Comparison of ENCODE assay signal across 12 cellular contexts in the genomic region with DNA sequence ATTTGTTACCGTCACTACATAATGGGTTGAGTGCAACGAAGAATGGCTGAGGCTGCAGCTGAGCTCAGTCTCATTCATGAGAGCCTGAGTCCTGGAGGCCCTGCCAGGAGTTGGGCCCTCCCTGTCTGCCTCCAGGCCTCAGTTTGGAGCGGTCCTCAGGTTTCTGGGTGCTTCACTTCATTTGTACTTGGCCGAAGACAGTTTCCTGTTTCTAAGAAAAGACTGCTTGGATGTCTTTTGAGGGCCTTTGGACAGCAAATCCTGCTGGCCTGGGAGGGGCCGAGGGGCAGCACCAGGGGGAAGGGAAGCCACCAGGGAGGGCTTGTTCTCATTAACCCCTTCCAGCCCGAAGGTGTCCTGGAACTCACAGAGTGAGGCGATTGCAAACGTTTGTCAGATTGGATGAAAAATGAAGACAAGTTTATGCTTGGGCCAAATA.
A peak's percentile ranks its signal among the peaks of the same experiment; 100 is the strongest.
DNase-seq lines count a peak whose midpoint lies in the region; ATAC-seq and TF ChIP-seq lines count a peak whose summit lies in the region.
"Had no signal": no experiment of that assay in that cellular context is flagged by ENCODE, and none has a peak within 500 bp of the region (broad histone marks: within the 10 kb centered on the region; RNA-seq: fewer than 3 reads in every experiment).

No MANE protein-coding gene starts in this region.

- DNase-seq in T-helper 17 cell (no peak), Right ventricle myocardium inferior (ENCODE audit: missing footprints) (peak; percentile 75), thoracic aorta (ENCODE audit: low spot score) (no peak), MM.1S (no peak), T1000 (lab: John Stamatoyannopoulos, UW) (no peak), NCI-H510A treated with DMSO at 0.1 percent for 48 hours (lab: John Stamatoyannopoulos, UW) (no peak)
- DNase-seq: activated naive CD8-positive, alpha-beta T cell treated with anti-CD3 and anti-CD28 coated beads, Interleukin-2, amount 10 ng/mL, durations not matched to agents 7 days and 5 days had no signal

- no peaks in the 10 kb centered on the region for H3K36me3 Mint-ChIP-seq in T-helper 17 cell (ENCODE audit: low read depth)
- H3K36me3 Mint-ChIP-seq: activated naive CD8-positive, alpha-beta T cell treated with anti-CD3 and anti-CD28 coated beads, Interleukin-2, amount 10 ng/mL, durations not matched to agents 7 days and 5 days had no signal

- H3K27ac ChIP-seq in muscle layer of colon (ENCODE audit: low read depth, low read length) (peak overlapping the region; percentile 19), thoracic aorta (peak overlapping the region; percentile 79), MM.1S (ENCODE audit: low read length) (no peak overlapping the region)
- H3K27ac ChIP-seq: epithelial cell of prostate, HL-60 had no signal

- H3K9me3 ChIP-seq in T-helper 17 cell (ENCODE audit: control insufficient read depth, low read length, poor library complexity, severe bottlenecking), result no peaks in the 10 kb centered on the region
- H3K9me3 ChIP-seq in muscle layer of colon (ENCODE audit: low read length), result no peaks in the 10 kb centered on the region
- H3K9me3 ChIP-seq in thoracic aorta, result no peaks in the 10 kb centered on the region
- no peaks in the 10 kb centered on the region for H3K9me3 ChIP-seq in MM.1S (replicated peaks; ENCODE audit: insufficient read depth, low read length)

- H3F3A ChIP-seq in MM.1S (ENCODE audit: insufficient read depth, low read length), result no peaks in the 10 kb centered on the region

- H3K27ac Mint-ChIP-seq in T-helper 17 cell, result peak overlapping the region; percentile 97
- H3K27ac Mint-ChIP-seq: activated naive CD8-positive, alpha-beta T cell treated with anti-CD3 and anti-CD28 coated beads, Interleukin-2, amount 10 ng/mL, durations not matched to agents 7 days and 5 days had no signal

- peaks cover 31% of the 10 kb centered on the region for H3K4me1 Mint-ChIP-seq in T-helper 17 cell

- H3K27me3 ChIP-seq in muscle layer of colon (ENCODE audit: control insufficient read depth in 1 of 2, insufficient read depth in 2 of 2, low read length in 2 of 2), result no peaks in the 10 kb centered on the region
- no peaks in the 10 kb centered on the region for H3K27me3 ChIP-seq in thoracic aorta (replicated peaks; ENCODE audit: insufficient read depth)
- H3K27me3 ChIP-seq in MM.1S (replicated peaks; ENCODE audit: insufficient read depth, low read length), result no peaks in the 10 kb centered on the region

- no peaks in the 10 kb centered on the region for H3K79me2 ChIP-seq in MM.1S (ENCODE audit: low read length)

- no peak overlapping the region for H3K4me2 ChIP-seq in MM.1S (ENCODE audit: low read depth, low read length)

- H4K20me1 ChIP-seq in MM.1S (ENCODE audit: insufficient read depth, low read length), result no peaks in the 10 kb centered on the region

- no peaks in the 10 kb centered on the region for H3K9me2 ChIP-seq in MM.1S (replicated peaks; ENCODE audit: insufficient read depth, low read length)

- H3K9ac ChIP-seq in muscle layer of colon (ENCODE audit: low read length), result no peak overlapping the region
- H3K9ac ChIP-seq in MM.1S (ENCODE audit: low read length), result no peak overlapping the region

- no peak overlapping the region for H2AFZ ChIP-seq in MM.1S (ENCODE audit: low read length)

- ATAC-seq in T-helper 17 cell (no peak), Right ventricle myocardium inferior (peak; percentile 88), thoracic aorta (ENCODE audit: insufficient number of reproducible peaks, low FRiP score, low read depth) (peak; percentile 65), GM19397 (IDR thresholded peaks at IDR 0.05; ENCODE audit: unreplicated experiment) (no peak)
- ATAC-seq: activated CD4-positive, CD25-positive, alpha-beta regulatory T cell treated with anti-CD3 and anti-CD28 coated beads, Interleukin-2, amount 50 U/mL, for 24 hours had no signal

- intact Hi-C loops in Right ventricle myocardium inferior (cut with DNase I), result loop anchor here (1.0 to 5.0 kb wide), 4 partner anchors 43 to 132 kb away; no protein-coding TSS in a partner anchor

- H3K4me3 ChIP-seq in muscle layer of colon (ENCODE audit: low read depth in 1 of 2, low read length in 2 of 2), result no peak overlapping the region
- H3K4me3 ChIP-seq in thoracic aorta, result no peak overlapping the region
- H3K4me3 ChIP-seq in MM.1S (ENCODE audit: low read length), result no peak overlapping the region

- H3K4me1 ChIP-seq in muscle layer of colon (ENCODE audit: insufficient read depth, low read length) (peaks cover 13% of the 10 kb centered on the region), thoracic aorta (ENCODE audit: control insufficient read depth in 1 of 2, low read depth in 2 of 2) (peaks cover 14 to 26% of the 10 kb centered on the region in 2 donors), MM.1S (ENCODE audit: low read length) (no peaks in the 10 kb centered on the region)

- H3K27me3 Mint-ChIP-seq in T-helper 17 cell, result no peaks in the 10 kb centered on the region
- H3K27me3 Mint-ChIP-seq: activated naive CD8-positive, alpha-beta T cell treated with anti-CD3 and anti-CD28 coated beads, Interleukin-2, amount 10 ng/mL, durations not matched to agents 7 days and 5 days had no signal

- TF ChIP-seq CTCF in thoracic aorta (IDR thresholded peaks at IDR 0.05), result no peak
- TF ChIP-seq CTCF in MM.1S (IDR thresholded peaks at IDR 0.05; ENCODE audit: low read length), result no peak

- no peaks in the 10 kb centered on the region for H3K36me3 ChIP-seq in muscle layer of colon (ENCODE audit: insufficient read depth, low read length)
- no peaks in the 10 kb centered on the region for H3K36me3 ChIP-seq in thoracic aorta
- no peaks in the 10 kb centered on the region for H3K36me3 ChIP-seq in MM.1S (replicated peaks; ENCODE audit: insufficient read depth, low read length)

- no peak overlapping the region for H3K4me3 Mint-ChIP-seq in T-helper 17 cell
- H3K4me3 Mint-ChIP-seq: activated naive CD8-positive, alpha-beta T cell treated with anti-CD3 and anti-CD28 coated beads, Interleukin-2, amount 10 ng/mL, durations not matched to agents 7 days and 5 days had no signal

Comparison
In these comparisons a context has a peak if more than half of its experiments do, and no peak if none do; other contexts are left out.
1. ATAC-seq: peak in Right ventricle myocardium inferior (single experiment) and thoracic aorta (single experiment); none in T-helper 17 cell (single experiment) and GM19397 (single experiment).